Comparison of ENCODE assay signal across 2 cellular contexts in genomic region chr1:185917646-185918045, GRCh38.
TF ChIP-seq lines count a peak whose summit lies in the region.

No MANE protein-coding gene starts in this region.

TF ChIP-seq in K562, 482 proteins besides CTCF, POLR2A, EP300 and RAD21 (continued from another document and continues in another):
- TF ChIP-seq SMC3 (conservative IDR thresholded peaks at IDR 0.05; ENCODE audit: insufficient read depth, low read depth, low read length), result no peak
- no peak for TF ChIP-seq ZNF764 (CRISPR knock-in tag; IDR thresholded peaks at IDR 0.05; ENCODE audit: low read depth)
- no peak for TF ChIP-seq CBX3 (IDR thresholded peaks at IDR 0.05; ENCODE audit: borderline replicate concordance in 1 of 2, low read length in 2 of 2)
- TF ChIP-seq PHB2 (IDR thresholded peaks at IDR 0.05; ENCODE audit: low read depth), result no peak
- no peak for TF ChIP-seq RBFOX2 (IDR thresholded peaks at IDR 0.05; ENCODE audit: low read depth, low read length)
- no peak for TF ChIP-seq ZNF282 (CRISPR knock-in tag; IDR thresholded peaks at IDR 0.05)
- TF ChIP-seq NCOA4 (IDR thresholded peaks at IDR 0.05; ENCODE audit: partially characterized antibody), result no peak
- TF ChIP-seq MYNN (IDR thresholded peaks at IDR 0.05), result no peak
- TF ChIP-seq MYNN (CRISPR knock-in tag; IDR thresholded peaks at IDR 0.05), result no peak
- no peak for TF ChIP-seq AFF4 (CRISPR knock-in tag; IDR thresholded peaks at IDR 0.05)
- TF ChIP-seq ZBTB40 (IDR thresholded peaks at IDR 0.05), result no peak
- no peak for TF ChIP-seq ZBTB40 (CRISPR knock-in tag; IDR thresholded peaks at IDR 0.05)
- TF ChIP-seq ATF7 (IDR thresholded peaks at IDR 0.05), result no peak
- TF ChIP-seq ETV1 (tag; conservative IDR thresholded peaks at IDR 0.05; ENCODE audit: low read depth), result 0 out of 2 replicates have a peak, but pooled peaks have one; percentile 19

TF ChIP-seq in HepG2, 621 proteins besides CTCF, POLR2A, EP300 and RAD21:
- TF ChIP-seq, protein P1, sequence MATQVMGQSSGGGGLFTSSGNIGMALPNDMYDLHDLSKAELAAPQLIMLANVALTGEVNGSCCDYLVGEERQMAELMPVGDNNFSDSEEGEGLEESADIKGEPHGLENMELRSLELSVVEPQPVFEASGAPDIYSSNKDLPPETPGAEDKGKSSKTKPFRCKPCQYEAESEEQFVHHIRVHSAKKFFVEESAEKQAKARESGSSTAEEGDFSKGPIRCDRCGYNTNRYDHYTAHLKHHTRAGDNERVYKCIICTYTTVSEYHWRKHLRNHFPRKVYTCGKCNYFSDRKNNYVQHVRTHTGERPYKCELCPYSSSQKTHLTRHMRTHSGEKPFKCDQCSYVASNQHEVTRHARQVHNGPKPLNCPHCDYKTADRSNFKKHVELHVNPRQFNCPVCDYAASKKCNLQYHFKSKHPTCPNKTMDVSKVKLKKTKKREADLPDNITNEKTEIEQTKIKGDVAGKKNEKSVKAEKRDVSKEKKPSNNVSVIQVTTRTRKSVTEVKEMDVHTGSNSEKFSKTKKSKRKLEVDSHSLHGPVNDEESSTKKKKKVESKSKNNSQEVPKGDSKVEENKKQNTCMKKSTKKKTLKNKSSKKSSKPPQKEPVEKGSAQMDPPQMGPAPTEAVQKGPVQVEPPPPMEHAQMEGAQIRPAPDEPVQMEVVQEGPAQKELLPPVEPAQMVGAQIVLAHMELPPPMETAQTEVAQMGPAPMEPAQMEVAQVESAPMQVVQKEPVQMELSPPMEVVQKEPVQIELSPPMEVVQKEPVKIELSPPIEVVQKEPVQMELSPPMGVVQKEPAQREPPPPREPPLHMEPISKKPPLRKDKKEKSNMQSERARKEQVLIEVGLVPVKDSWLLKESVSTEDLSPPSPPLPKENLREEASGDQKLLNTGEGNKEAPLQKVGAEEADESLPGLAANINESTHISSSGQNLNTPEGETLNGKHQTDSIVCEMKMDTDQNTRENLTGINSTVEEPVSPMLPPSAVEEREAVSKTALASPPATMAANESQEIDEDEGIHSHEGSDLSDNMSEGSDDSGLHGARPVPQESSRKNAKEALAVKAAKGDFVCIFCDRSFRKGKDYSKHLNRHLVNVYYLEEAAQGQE (IDR thresholded peaks at IDR 0.05; ENCODE audit: borderline replicate concordance in 1 of 2, low read depth in 1 of 2, low read length in 2 of 2), result peak; percentile 44 to 92
- no peak for TF ChIP-seq GPBP1L1 (CRISPR knock-in tag; IDR thresholded peaks at IDR 0.05)
- TF ChIP-seq MIER2 (CRISPR knock-in tag; IDR thresholded peaks at IDR 0.05), result peak; percentile 89
- TF ChIP-seq ZNF333 (CRISPR knock-in tag; IDR thresholded peaks at IDR 0.05; ENCODE audit: borderline replicate concordance), result no peak
